13 cellular contexts compared by ENCODE assay signal in the genomic region with DNA sequence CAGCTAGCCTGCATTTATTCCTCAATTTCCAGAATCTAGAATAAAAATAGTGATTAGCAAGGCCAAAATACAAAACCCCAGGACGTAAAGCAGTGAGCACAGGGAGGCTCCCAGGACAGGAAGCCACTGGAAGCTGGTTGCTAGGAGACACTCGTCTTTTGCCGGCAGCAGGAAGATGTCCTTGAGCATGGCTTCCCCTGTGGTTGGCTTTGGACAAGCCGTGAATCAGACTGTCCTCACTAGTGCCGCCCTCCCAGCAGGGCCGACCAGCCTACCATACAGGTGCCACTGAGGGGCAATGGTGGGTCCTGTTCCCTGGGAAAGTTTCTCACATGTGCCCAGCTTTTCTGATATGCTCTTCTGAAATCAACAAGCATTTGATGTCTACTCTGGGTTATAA.
DNase-seq lines count a peak whose midpoint lies in the region; ATAC-seq and FAIRE-seq lines count a peak whose summit lies in the region.
"Had no signal": no experiment of that assay in that cellular context is flagged by ENCODE, and none has a peak within 500 bp of the region (broad histone marks: within the 10 kb centered on the region; RNA-seq: fewer than 3 reads in every experiment).

No MANE protein-coding gene starts in this region.

- FAIRE-seq in urothelium cell line (lab: Jason Lieb, UNC) = no peak
- FAIRE-seq: A204.1 had no signal

- peak; percentile 23 for ATAC-seq in esophagus mucosa
- ATAC-seq: naive thymus-derived CD8-positive, alpha-beta T cell had no signal

- DNase-seq in NCI-H1105 treated with DMSO at 0.1 percent for 48 hours (lab: John Stamatoyannopoulos, UW) (peak; percentile 24), NCI-H1105 (lab: John Stamatoyannopoulos, UW) (no peak), NCI-H526 (lab: John Stamatoyannopoulos, UW) (peak; percentile 62 to 68), urothelium cell line (ENCODE audit: low spot score) (peak; percentile 52), NCI-H82 treated with DMSO at 0.1 percent for 48 hours (lab: John Stamatoyannopoulos, UW; ENCODE audit: unreplicated experiment) (no peak), NCI-H1694 treated with DMSO at 0.1 percent for 48 hours (lab: John Stamatoyannopoulos, UW) (no peak)
- DNase-seq in activated CD8-positive, alpha-beta memory T cell treated with anti-CD3 and anti-CD28 coated beads, Interleukin-2, amount 50 U/mL, for 48 hours = no peak
- DNase-seq: activated CD4-positive, alpha-beta T cell treated with anti-CD3 and anti-CD28 coated beads, Interleukin-2, amount 10 ng/mL, durations not matched to agents 7 days and 5 days; HCEC 1CT; naive thymus-derived CD8-positive, alpha-beta T cell; stimulated activated naive CD4-positive, alpha-beta T cell treated with Interleukin-2 at 50 U/mL for 16 hours had no signal

Comparison
In these comparisons a context has a peak if more than half of its experiments do, and no peak if none do; other contexts are left out.
1. DNase-seq: peak in NCI-H1105 treated with DMSO at 0.1 percent for 48 hours (single experiment), NCI-H526 (2 of 2) and urothelium cell line (single experiment); none in NCI-H1105 (single experiment), NCI-H82 treated with DMSO at 0.1 percent for 48 hours (single experiment), activated CD8-positive, alpha-beta memory T cell treated with anti-CD3 and anti-CD28 coated beads, Interleukin-2, amount 50 U/mL, for 48 hours (single experiment) and NCI-H1694 treated with DMSO at 0.1 percent for 48 hours (single experiment).